ENCODE assay signal across 1 cellular context in genomic region chr3:49104427-49105291, GRCh38.
TF ChIP-seq lines count a peak whose summit lies in the region.

Gene QARS1 (minus strand): TSS chr3:49104757. CDS start chr3:49104733, 24 bp downstream.

TF ChIP-seq in HepG2, 621 proteins besides CTCF, POLR2A, EP300 and RAD21 (continued from another document and continues in another):
- TF ChIP-seq HNF1A (IDR thresholded peaks at IDR 0.05; ENCODE audit: low read depth): no peak
- TF ChIP-seq HNF1A (CRISPR knock-in tag; IDR thresholded peaks at IDR 0.05; ENCODE audit: borderline replicate concordance): peak; percentile 66; the same call in 1 of the 2 replicates
- TF ChIP-seq SMAD9 (CRISPR knock-in tag; IDR thresholded peaks at IDR 0.05): no peak
- TF ChIP-seq HNF4G (IDR thresholded peaks at IDR 0.05; ENCODE audit: borderline replicate concordance, low read depth, low read length): no peak
- no peak for TF ChIP-seq HNF4G (CRISPR knock-in tag; IDR thresholded peaks at IDR 0.05; ENCODE audit: borderline replicate concordance, low read depth)
- no peak for TF ChIP-seq JUN (CRISPR knock-in tag; IDR thresholded peaks at IDR 0.05)
- no peak; the same call in 1 of the 2 replicates for TF ChIP-seq ZNF563 (CRISPR knock-in tag; IDR thresholded peaks at IDR 0.05)
- 0 out of 2 replicates have a peak, but pooled peaks have one; percentile 12 for TF ChIP-seq HBP1 (CRISPR knock-in tag; IDR thresholded peaks at IDR 0.05; ENCODE audit: low read depth)
- TF ChIP-seq RFX1 (IDR thresholded peaks at IDR 0.05): peak; percentile 77
- no peak for TF ChIP-seq HHEX (CRISPR knock-in tag; IDR thresholded peaks at IDR 0.05)
- TF ChIP-seq SKI (IDR thresholded peaks at IDR 0.05; ENCODE audit: partially characterized antibody): peak; percentile 37
- TF ChIP-seq NR2F1 (CRISPR knock-in tag; IDR thresholded peaks at IDR 0.05): peak; percentile 65 to 74
- 0 out of 2 replicates have a peak, but pooled peaks have one; percentile 1 for TF ChIP-seq ZNF569 (CRISPR knock-in tag; IDR thresholded peaks at IDR 0.05; ENCODE audit: borderline replicate concordance)
- peak; percentile 74; the same call in 1 of the 2 replicates for TF ChIP-seq SIN3B (IDR thresholded peaks at IDR 0.05; ENCODE audit: low read length)
- TF ChIP-seq ZIK1 (CRISPR knock-in tag; IDR thresholded peaks at IDR 0.05; ENCODE audit: borderline replicate concordance, low read depth): 0 out of 2 replicates have a peak, but pooled peaks have one; percentile 53
- no peak; the same call in 1 of the 2 replicates for TF ChIP-seq ZNF570 (CRISPR knock-in tag; IDR thresholded peaks at IDR 0.05; ENCODE audit: borderline replicate concordance)
- TF ChIP-seq ZNF646 (CRISPR knock-in tag; IDR thresholded peaks at IDR 0.05): peak; percentile 25; the same call in 1 of the 2 replicates
- TF ChIP-seq THAP9 (CRISPR knock-in tag; IDR thresholded peaks at IDR 0.05; ENCODE audit: borderline replicate concordance): peak; percentile 98
- peak; percentile 98 for TF ChIP-seq ZFX (CRISPR knock-in tag; IDR thresholded peaks at IDR 0.05; ENCODE audit: low read depth)
- TF ChIP-seq ZNF275 (CRISPR knock-in tag; IDR thresholded peaks at IDR 0.05; ENCODE audit: borderline replicate concordance): peak; percentile 82; the same call in 1 of the 2 replicates
- TF ChIP-seq KDM5A (IDR thresholded peaks at IDR 0.05; ENCODE audit: borderline replicate concordance, low read length): peak; percentile 90
- TF ChIP-seq ZNF441 (CRISPR knock-in tag; IDR thresholded peaks at IDR 0.05; ENCODE audit: borderline replicate concordance): peak; percentile 61; the same call in 1 of the 2 replicates
- TF ChIP-seq FOXA3 (CRISPR knock-in tag; IDR thresholded peaks at IDR 0.05): 0 out of 2 replicates have a peak, but pooled peaks have one; percentile 9
- TF ChIP-seq ZNF556 (CRISPR knock-in tag; IDR thresholded peaks at IDR 0.05; ENCODE audit: borderline replicate concordance): peak; percentile 67; the same call in 1 of the 2 replicates
- TF ChIP-seq ZNF782 (CRISPR knock-in tag; IDR thresholded peaks at IDR 0.05; ENCODE audit: borderline replicate concordance): 0 out of 2 replicates have a peak, but pooled peaks have one; percentile 60
- no peak for TF ChIP-seq PHF5A (CRISPR knock-in tag; IDR thresholded peaks at IDR 0.05; ENCODE audit: low read depth, unreplicated experiment)
- peak; percentile 74; the same call in 1 of the 2 replicates for TF ChIP-seq TFDP1 (CRISPR knock-in tag; IDR thresholded peaks at IDR 0.05; ENCODE audit: borderline replicate concordance)
- no peak for TF ChIP-seq ZBTB43 (CRISPR knock-in tag; conservative IDR thresholded peaks at IDR 0.05)
- no peak for TF ChIP-seq LCORL (IDR thresholded peaks at IDR 0.05)
- TF ChIP-seq LCORL (CRISPR knock-in tag; IDR thresholded peaks at IDR 0.05): peak; percentile 68; the same call in 1 of the 2 replicates
- peak; percentile 56 for TF ChIP-seq ZNF781 (CRISPR knock-in tag; IDR thresholded peaks at IDR 0.05; ENCODE audit: borderline replicate concordance, not compliant biosample characterization)
- no peak for TF ChIP-seq ATRX (CRISPR knock-in tag; IDR thresholded peaks at IDR 0.05; ENCODE audit: borderline replicate concordance)
- TF ChIP-seq IKZF1 (IDR thresholded peaks at IDR 0.05): no peak
- TF ChIP-seq RBM22 (optimal IDR thresholded peaks at IDR 0.05; ENCODE audit: low read length): no peak
- TF ChIP-seq ZNF30 (CRISPR knock-in tag; IDR thresholded peaks at IDR 0.05): peak; percentile 90; the same call in 1 of the 2 replicates
- peak; percentile 57; the same call in 1 of the 2 replicates for TF ChIP-seq ATF1 (CRISPR knock-in tag; IDR thresholded peaks at IDR 0.05)
- TF ChIP-seq MIXL1 (CRISPR knock-in tag; IDR thresholded peaks at IDR 0.05): no peak
- no peak for TF ChIP-seq ZNF335 (CRISPR knock-in tag; IDR thresholded peaks at IDR 0.05)
- peak; percentile 91 for TF ChIP-seq BCL3 (CRISPR knock-in tag; IDR thresholded peaks at IDR 0.05)
- TF ChIP-seq MAF1 (CRISPR knock-in tag; IDR thresholded peaks at IDR 0.05; ENCODE audit: borderline replicate concordance): no peak
